ENCODE assay signal across 9 cellular contexts in the genomic region with DNA sequence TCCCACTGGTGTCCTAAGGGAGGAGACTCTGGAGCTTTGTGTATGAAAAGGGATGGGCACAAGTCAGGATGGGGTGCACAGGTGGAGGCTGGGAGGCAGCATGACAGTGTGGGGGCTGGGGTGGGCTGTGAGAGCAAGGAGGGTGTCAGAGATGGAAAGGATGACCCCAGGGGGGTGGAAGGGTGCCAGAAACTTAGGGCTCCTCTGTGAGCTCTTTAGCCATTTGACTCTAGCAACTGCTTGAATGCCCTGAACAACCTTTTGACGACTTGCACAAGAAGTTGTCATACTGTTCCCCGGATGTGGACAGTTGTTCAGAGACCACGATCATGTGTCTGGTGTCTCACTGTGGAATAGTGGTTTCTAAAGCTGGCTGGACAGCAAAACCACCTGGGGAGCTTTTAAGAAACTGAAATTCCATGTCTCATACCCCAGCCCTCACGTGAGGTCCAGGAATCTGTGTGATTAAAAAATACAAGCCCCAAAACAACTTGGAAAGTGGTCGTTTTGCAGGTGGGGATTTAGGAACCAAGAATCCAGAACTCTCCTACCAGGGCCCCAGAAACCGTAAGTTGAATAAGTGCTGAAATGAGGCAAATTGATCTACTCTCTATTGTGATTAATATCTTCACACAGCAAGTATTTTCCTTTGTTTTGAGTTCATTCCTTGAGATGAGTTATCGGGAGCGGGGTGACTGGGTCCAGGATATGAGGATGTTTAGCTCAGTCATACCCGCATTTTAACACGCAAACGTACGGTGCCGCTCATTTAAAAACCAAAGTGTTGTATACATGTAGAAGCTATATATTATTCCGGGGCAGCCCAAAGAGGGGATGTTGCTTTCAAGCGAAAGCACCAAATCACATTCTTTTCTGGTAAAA. TPM values are rescaled to one million over a fixed set of nuclear protein-coding genes. Genes with fewer than 3 reads are reported as not detected.
DNase-seq lines count a peak whose midpoint lies in the region; ATAC-seq, FAIRE-seq and TF ChIP-seq lines count a peak whose summit lies in the region.
"Had no signal": no experiment of that assay in that cellular context is flagged by ENCODE, and none has a peak within 500 bp of the region (broad histone marks: within the 10 kb centered on the region; RNA-seq: fewer than 3 reads in every experiment).

No MANE protein-coding gene starts in this region.

- peaks cover 44% of the 10 kb centered on the region for H3K4me1 Mint-ChIP-seq in activated naive CD8-positive, alpha-beta T cell treated with anti-CD3 and anti-CD28 coated beads for 36 hours

- peak; percentile 73 for TF ChIP-seq POLR2A in Raji (IDR thresholded peaks at IDR 0.05; ENCODE audit: insufficient read depth, low read depth, low read length)

- ATAC-seq in GM18907 (IDR thresholded peaks at IDR 0.05; ENCODE audit: unreplicated experiment), result peak; percentile 61
- peak; percentile 62 for ATAC-seq in HG02981 (IDR thresholded peaks at IDR 0.05; ENCODE audit: unreplicated experiment)

- no peaks in the 10 kb centered on the region for H3K27me3 ChIP-seq in small intestine (ENCODE audit: control insufficient read depth in 2 of 2, insufficient read depth in 2 of 2, low read length in 2 of 2)
- H3K27me3 ChIP-seq: adrenal gland had no signal

- H3K4me1 ChIP-seq in small intestine (ENCODE audit: control insufficient read depth in 2 of 2, insufficient read depth in 1 of 2, low read depth in 1 of 2, low read length in 1 of 2), result peaks cover 0 to 4% of the 10 kb centered on the region in 2 donors
- H3K4me1 ChIP-seq: adrenal gland had no signal

- peaks cover 3% of the 10 kb centered on the region for H3K27me3 Mint-ChIP-seq in activated naive CD8-positive, alpha-beta T cell treated with anti-CD3 and anti-CD28 coated beads for 36 hours

- H3K9me3 ChIP-seq in small intestine (ENCODE audit: control insufficient read depth, low read depth), result no peaks in the 10 kb centered on the region
- H3K9me3 ChIP-seq: adrenal gland had no signal

- peak overlapping the region; percentile 32 to 42 for H3K4me3 ChIP-seq in small intestine (ENCODE audit: low read depth in 1 of 2, low read length in 2 of 2)

- H3K9me3 Mint-ChIP-seq in activated naive CD8-positive, alpha-beta T cell treated with anti-CD3 and anti-CD28 coated beads for 36 hours, result no peaks in the 10 kb centered on the region

- peak overlapping the region; percentile 93 for H3K4me3 Mint-ChIP-seq in activated naive CD8-positive, alpha-beta T cell treated with anti-CD3 and anti-CD28 coated beads for 36 hours

- peak overlapping the region; percentile 73 to 88 for H3K27ac ChIP-seq in small intestine (ENCODE audit: low read depth in 1 of 2, low read length in 1 of 2)

- H3K27ac Mint-ChIP-seq in activated naive CD8-positive, alpha-beta T cell treated with anti-CD3 and anti-CD28 coated beads for 36 hours, result peak overlapping the region; percentile 97

- DNase-seq in activated naive CD8-positive, alpha-beta T cell treated with anti-CD3 and anti-CD28 coated beads for 36 hours, result peak; percentile 84
- DNase-seq in small intestine, result peak; percentile 71
- no peak for DNase-seq in DMS153 treated with DMSO at 0.1 percent for 48 hours (lab: John Stamatoyannopoulos, UW; ENCODE audit: unreplicated experiment)
- no peak for DNase-seq in mesenteric fat pad (ENCODE audit: low spot score)
- no peak for DNase-seq in cerebellar cortex (ENCODE audit: low spot score)

- WGBS in small intestine, 3 donors, result 61 to 80% (median 65%) methylated on average over 15 of the region's 15 CpGs

- no peak for FAIRE-seq in small intestine (lab: Jason Lieb, UNC)

- peaks cover 79% of the 10 kb centered on the region for H3K36me3 Mint-ChIP-seq in activated naive CD8-positive, alpha-beta T cell treated with anti-CD3 and anti-CD28 coated beads for 36 hours

- H3K36me3 ChIP-seq in small intestine (ENCODE audit: control insufficient read depth in 2 of 2, insufficient read depth in 2 of 2, low read length in 2 of 2), result no peaks in the 10 kb centered on the region
- H3K36me3 ChIP-seq: adrenal gland had no signal

RNA-seq across cellular contexts. Expression of gene RHOH, which starts 3.4 kb away (rescaled TPM):
- 100 to 1,000 TPM; 112 to 114 TPM for total RNA-seq in activated naive CD8-positive, alpha-beta T cell treated with anti-CD3 and anti-CD28 coated beads for 36 hours
- polyA plus RNA-seq in small intestine, result 10 to 100 TPM in 1 of 3 donors, 1 to 10 TPM in 2; 3.6 to 11.6 (median 3.8) TPM
- 3.9 TPM for total RNA-seq in mesenteric fat pad

Comparison
In these comparisons a context has a peak if more than half of its experiments do, and no peak if none do; other contexts are left out.
1. DNase-seq: peak in activated naive CD8-positive, alpha-beta T cell treated with anti-CD3 and anti-CD28 coated beads for 36 hours (single experiment) and small intestine (single experiment); none in DMS153 treated with DMSO at 0.1 percent for 48 hours (single experiment), mesenteric fat pad (single experiment) and cerebellar cortex (single experiment).
2. RNA of gene RHOH, which starts 3.4 kb away (total RNA-seq): 112 to 114 TPM in activated naive CD8-positive, alpha-beta T cell treated with anti-CD3 and anti-CD28 coated beads for 36 hours; 3.9 TPM in mesenteric fat pad (single experiment); every median in the first group is over 10 times any median in the second.